ENCODE assay signal across 13 cellular contexts in the genomic region with DNA sequence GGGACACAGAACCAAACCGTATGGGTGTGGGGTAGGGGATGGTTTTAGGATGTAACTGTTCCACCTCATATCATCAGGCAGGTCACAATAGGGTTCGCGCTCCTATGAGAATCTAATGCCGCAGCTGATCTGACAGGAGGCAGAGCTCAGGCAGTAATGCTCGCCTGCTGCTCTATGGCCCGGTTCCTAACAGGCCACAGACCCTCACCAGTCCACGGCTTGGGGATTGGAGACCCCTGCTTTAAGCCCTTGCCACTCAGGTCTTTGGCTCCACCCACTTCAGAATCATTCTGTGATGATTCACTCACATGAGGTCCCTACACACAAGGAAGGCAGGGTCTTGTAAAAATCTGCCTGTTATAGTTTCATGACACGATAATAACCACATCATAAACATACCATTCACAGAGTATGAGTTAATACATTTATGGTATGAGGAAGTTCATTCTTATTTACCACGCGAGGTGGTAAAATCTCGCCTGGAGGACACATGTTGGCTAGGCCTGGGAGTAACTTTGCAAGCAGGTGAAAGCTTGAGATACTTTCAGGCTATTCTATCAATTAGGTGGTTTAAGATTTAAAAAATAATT. TPM values are rescaled to one million over a fixed set of nuclear protein-coding genes. Genes with fewer than 3 reads are reported as not detected.
A peak's percentile ranks its signal among the peaks of the same experiment; 100 is the strongest.
DNase-seq lines count a peak whose midpoint lies in the region; ATAC-seq and TF ChIP-seq lines count a peak whose summit lies in the region.
"Had no signal": no experiment of that assay in that cellular context is flagged by ENCODE, and none has a peak within 500 bp of the region (broad histone marks: within the 10 kb centered on the region; RNA-seq: fewer than 3 reads in every experiment).

No MANE protein-coding gene starts in this region.

- H2AFZ ChIP-seq in GM23248 = no peak overlapping the region
- no peak overlapping the region for H2AFZ ChIP-seq in trophoblast cell (ENCODE audit: insufficient read depth, low read length, poor library complexity)
- no peak overlapping the region for H2AFZ ChIP-seq in smooth muscle cell (ENCODE audit: low read depth)

- H3K9me3 ChIP-seq in GM23248 (ENCODE audit: low read depth) (no peaks in the 10 kb centered on the region), trophoblast cell (ENCODE audit: insufficient read depth, low read depth, low read length) (no peaks in the 10 kb centered on the region), smooth muscle cell (replicated peaks; ENCODE audit: low read depth) (no peaks in the 10 kb centered on the region)
- H3K9me3 ChIP-seq: vagina had no signal

- H2AK5ac ChIP-seq in trophoblast cell (ENCODE audit: low read length) = no peak overlapping the region

- H3K4me3 ChIP-seq in GM23248 (no peak overlapping the region), epithelial cell of esophagus (ENCODE audit: low read length) (no peak overlapping the region), trophoblast cell (ENCODE audit: low read depth, low read length) (no peak overlapping the region), smooth muscle cell (no peak overlapping the region)
- H3K4me3 ChIP-seq: vagina had no signal

- H3F3A ChIP-seq in GM23248 (ENCODE audit: insufficient read depth) (no peaks in the 10 kb centered on the region), smooth muscle cell (ENCODE audit: low read depth) (no peaks in the 10 kb centered on the region)

- H3K14ac ChIP-seq in trophoblast cell (ENCODE audit: low read length) = no peak overlapping the region

- H4K12ac ChIP-seq in trophoblast cell (ENCODE audit: low read depth, low read length) = no peak overlapping the region

- H3K36me3 ChIP-seq in GM23248 (ENCODE audit: low read depth) = no peaks in the 10 kb centered on the region
- H3K36me3 ChIP-seq in trophoblast cell (ENCODE audit: control insufficient read depth in 1 of 2, insufficient read depth in 2 of 2, low read length in 2 of 2) = no peaks in the 10 kb centered on the region
- no peaks in the 10 kb centered on the region for H3K36me3 ChIP-seq in smooth muscle cell (ENCODE audit: low read depth)
- H3K36me3 ChIP-seq: vagina had no signal

- in situ Hi-C loops in GM23248 (cut with MboI) = no loop called here

- H3K9ac ChIP-seq in GM23248 (no peak overlapping the region), trophoblast cell (ENCODE audit: low read length) (no peak overlapping the region), smooth muscle cell (ENCODE audit: low read depth) (no peak overlapping the region)

- H3K4ac ChIP-seq in trophoblast cell (ENCODE audit: low read depth, low read length) = no peak overlapping the region

- DNase-seq in GM23248 (peak; percentile 38), M059J (ENCODE audit: low read depth) (peak; percentile 78), epithelial cell of esophagus (ENCODE audit: low read depth) (peak; percentile 81), trophoblast cell (peak; percentile 10 to 61), cerebellar nuclear complex (lab: John Stamatoyannopoulos, UW) (no peak), smooth muscle cell (lab: John Stamatoyannopoulos, UW; ENCODE audit: unreplicated experiment) (no peak)
- DNase-seq: activated CD4-positive, alpha-beta T cell treated with anti-CD3 and anti-CD28 coated beads, Interleukin-2, amount 50 U/mL, for 1 hour; KG1; naive B cell; NCI-H510A treated with DMSO at 0.1 percent for 48 hours; stimulated activated CD8-positive, alpha-beta memory T cell treated with anti-CD3 and anti-CD28 coated beads, Interleukin-4, amount 100 ng/mL, for 48 hours had no signal

- H4K20me1 ChIP-seq in GM23248 (ENCODE audit: insufficient read depth) (no peaks in the 10 kb centered on the region), smooth muscle cell (ENCODE audit: low read depth) (no peaks in the 10 kb centered on the region)

- no peak overlapping the region for H3K23ac ChIP-seq in trophoblast cell (ENCODE audit: low read length)

- no peak overlapping the region for H4K91ac ChIP-seq in trophoblast cell (ENCODE audit: low read depth, low read length)

- no peak overlapping the region for H4K8ac ChIP-seq in trophoblast cell (ENCODE audit: low read depth, low read length)

- H3K27ac ChIP-seq in GM23248 (no peak overlapping the region), trophoblast cell (ENCODE audit: low read depth, low read length) (no peak overlapping the region), smooth muscle cell (ENCODE audit: low read depth) (no peak overlapping the region)
- H3K27ac ChIP-seq: vagina had no signal

- no peak overlapping the region for H2BK5ac ChIP-seq in trophoblast cell (ENCODE audit: low read depth, low read length, poor library complexity)

- H3K4me1 ChIP-seq in GM23248 (ENCODE audit: insufficient read depth) = no peaks in the 10 kb centered on the region
- H3K4me1 ChIP-seq in trophoblast cell (ENCODE audit: control insufficient read depth in 1 of 2, insufficient read depth in 2 of 2, low read length in 2 of 2) = no peaks in the 10 kb centered on the region
- H3K4me1 ChIP-seq in smooth muscle cell (ENCODE audit: low read depth) = no peaks in the 10 kb centered on the region
- H3K4me1 ChIP-seq: vagina had no signal

- H3K4me2 ChIP-seq in GM23248 (ENCODE audit: unreplicated experiment) = no peak overlapping the region
- no peak overlapping the region for H3K4me2 ChIP-seq in trophoblast cell (ENCODE audit: low read length)
- no peak overlapping the region for H3K4me2 ChIP-seq in smooth muscle cell

- no peak overlapping the region for H2BK12ac ChIP-seq in trophoblast cell (ENCODE audit: low read length)

- H3K27me3 ChIP-seq in GM23248 (replicated peaks; ENCODE audit: insufficient read depth) = no peaks in the 10 kb centered on the region
- no peaks in the 10 kb centered on the region for H3K27me3 ChIP-seq in trophoblast cell (ENCODE audit: insufficient read depth, low read length)
- H3K27me3 ChIP-seq in smooth muscle cell (ENCODE audit: low read depth) = no peaks in the 10 kb centered on the region
- H3K27me3 ChIP-seq: vagina had no signal

- no peak for ATAC-seq in HG03135 (IDR thresholded peaks at IDR 0.05; ENCODE audit: unreplicated experiment)

- 44 to 50% methylated on average over 11 of the region's 11 CpGs for WGBS in GM23248 (ENCODE audit: low coverage in 1 of 2, low lambda C conversion rate in 2 of 2, missing lambda C conversion rate in 2 of 2), 2 experiments
- WGBS in trophoblast cell (ENCODE audit: extremely low coverage, insufficient coverage, insufficient read length) = no CpG with 5 or more reads among the region's 11 CpGs
- 75% methylated on average over 11 of the region's 11 CpGs for WGBS in smooth muscle cell (ENCODE audit: low lambda C conversion rate)

- H3K18ac ChIP-seq in trophoblast cell (ENCODE audit: low read length) = no peak overlapping the region

- no peak overlapping the region for H2BK120ac ChIP-seq in trophoblast cell (ENCODE audit: insufficient read depth, low read length, poor library complexity)

- H3K9me2 ChIP-seq in GM23248 (ENCODE audit: insufficient read depth) = no peaks in the 10 kb centered on the region

- no peak for TF ChIP-seq CTCF in epithelial cell of esophagus (IDR thresholded peaks at IDR 0.05; ENCODE audit: insufficient read depth, low read depth, low read length, missing control alignments)
- TF ChIP-seq CTCF in smooth muscle cell (IDR thresholded peaks at IDR 0.05; ENCODE audit: borderline replicate concordance, insufficient read depth, poor library complexity, severe bottlenecking) = no peak

- H3K79me1 ChIP-seq in trophoblast cell (ENCODE audit: low read length) = no peaks in the 10 kb centered on the region

- H3K79me2 ChIP-seq in GM23248 (ENCODE audit: insufficient read depth) (no peaks in the 10 kb centered on the region), trophoblast cell (ENCODE audit: control insufficient read depth, insufficient read depth, low read length, poor library complexity) (no peaks in the 10 kb centered on the region), smooth muscle cell (ENCODE audit: low read depth) (no peaks in the 10 kb centered on the region)

RNA-seq across cellular contexts. Expression of a gene that starts 29.0 kb away (rescaled TPM):
- 41.1 and 44.5 TPM in 2 replicates for total RNA-seq in GM23248 (2014; rRNA removed; shearing (Covaris generic))
- polyA plus RNA-seq in GM23248 (2016; fragmentation: Nextera tagmentation; extraction: Ambion mirVana) (52.8 and 52.9 TPM in 2 replicates), smooth muscle cell (30.1 and 33.5 TPM in 2 replicates)
- total RNA-seq in M059J (2014; rRNA removed; shearing (Covaris generic)) = 47.1 and 50.4 TPM in 2 replicates
- 56.8 and 61.8 TPM in 2 replicates for polyA plus RNA-seq in trophoblast cell (2013)
- total RNA-seq in smooth muscle cell = 32.9 and 37.5 TPM in 2 replicates

Comparison
In these comparisons a context has a peak if more than half of its experiments do, and no peak if none do; other contexts are left out.
1. DNase-seq: peak in GM23248 (single experiment), M059J (single experiment), epithelial cell of esophagus (single experiment) and trophoblast cell (2 of 2); none in cerebellar nuclear complex (0 of 2) and smooth muscle cell (single experiment).